In the genomic region with DNA sequence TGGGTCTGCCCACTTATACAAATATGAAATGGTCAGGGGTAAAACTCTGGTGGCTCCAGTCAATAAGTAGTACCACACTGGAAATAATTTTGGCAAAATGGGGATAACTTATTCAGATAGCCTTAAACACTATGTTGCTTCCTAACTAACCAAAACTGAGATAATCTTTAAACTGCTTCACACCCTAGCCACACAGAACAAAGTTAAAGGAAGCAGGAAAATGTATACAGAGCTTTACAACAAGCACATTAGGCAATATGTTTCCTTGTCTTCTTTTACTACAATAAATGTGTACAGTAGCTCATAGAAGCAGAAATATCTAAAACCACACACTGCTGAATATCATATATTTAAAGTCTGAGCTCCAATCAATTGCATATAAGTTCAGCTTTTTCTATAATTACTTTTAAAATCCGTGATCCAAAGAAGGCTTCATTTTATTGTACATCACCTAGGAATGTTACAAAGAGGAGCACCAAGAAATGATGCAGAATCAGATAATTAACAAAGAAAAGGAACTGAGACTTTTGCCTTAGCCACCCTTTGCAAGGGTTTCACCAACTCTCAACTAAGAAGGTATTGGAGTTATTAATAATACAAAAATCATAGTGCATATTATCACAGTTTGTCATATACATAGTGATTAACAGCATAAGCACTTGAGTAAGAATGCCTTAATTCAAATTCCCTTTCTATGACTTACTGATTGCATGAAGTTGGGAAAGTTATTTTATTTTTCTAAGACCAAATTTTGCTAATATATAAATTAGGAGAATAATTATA, we compare ENCODE assay signal across 20 cellular contexts. TPM values are rescaled to one million over a fixed set of nuclear protein-coding genes. Genes with fewer than 3 reads are reported as not detected.
DNase-seq lines count a peak whose midpoint lies in the region; ATAC-seq and TF ChIP-seq lines count a peak whose summit lies in the region.
"Had no signal": no experiment of that assay in that cellular context is flagged by ENCODE, and none has a peak within 500 bp of the region (broad histone marks: within the 10 kb centered on the region; RNA-seq: fewer than 3 reads in every experiment).

No MANE protein-coding gene starts in this region.

- TF ChIP-seq CTCF in epithelial cell of esophagus (IDR thresholded peaks at IDR 0.05; ENCODE audit: insufficient read depth, low read depth, low read length, missing control alignments) (no peak), smooth muscle cell (IDR thresholded peaks at IDR 0.05; ENCODE audit: borderline replicate concordance, insufficient read depth, poor library complexity, severe bottlenecking) (no peak)

- 70% methylated on average over 1 of the region's 1 CpG for WGBS in smooth muscle cell (ENCODE audit: low lambda C conversion rate)

- H3K36me3 ChIP-seq in Karpas-422 (ENCODE audit: insufficient read depth, low read length) (no peaks in the 10 kb centered on the region), smooth muscle cell (ENCODE audit: low read depth) (no peaks in the 10 kb centered on the region)
- H3K36me3 ChIP-seq: HAP-1 had no signal

- H3K9ac ChIP-seq in Karpas-422 (ENCODE audit: low read length) = no peak overlapping the region
- H3K9ac ChIP-seq in smooth muscle cell (ENCODE audit: low read depth) = no peak overlapping the region
- H3K9ac ChIP-seq: KMS-11 had no signal

- H3K27me3 ChIP-seq in Karpas-422 (ENCODE audit: low read length) = no peaks in the 10 kb centered on the region
- peaks cover 3% of the 10 kb centered on the region for H3K27me3 ChIP-seq in smooth muscle cell (ENCODE audit: low read depth)

- H3K4me3 ChIP-seq in Karpas-422 (ENCODE audit: low read length) (no peak overlapping the region), epithelial cell of esophagus (ENCODE audit: low read length) (no peak overlapping the region), smooth muscle cell (no peak overlapping the region)
- H3K4me3 ChIP-seq: A549, HAP-1 had no signal

- no peaks in the 10 kb centered on the region for H3F3A ChIP-seq in smooth muscle cell (ENCODE audit: low read depth)

- H3K9me3 ChIP-seq in Karpas-422 (ENCODE audit: low read length) (no peaks in the 10 kb centered on the region), smooth muscle cell (replicated peaks; ENCODE audit: low read depth) (no peaks in the 10 kb centered on the region)
- H3K9me3 ChIP-seq: A549, Caco-2, HAP-1 had no signal

- no peak overlapping the region for H3K4me2 ChIP-seq in Karpas-422 (ENCODE audit: low read depth, low read length, poor library complexity, severe bottlenecking)
- H3K4me2 ChIP-seq in smooth muscle cell = no peak overlapping the region
- H3K4me2 ChIP-seq: A549, KMS-11 had no signal

- intact Hi-C loops in posterior cingulate gyrus (cut with DNase I) = no loop called here

- peak overlapping the region; percentile 12; the same call in 1 of the 2 replicates for H3K27ac ChIP-seq in Karpas-422 (ENCODE audit: low read length)
- H3K27ac ChIP-seq in smooth muscle cell (ENCODE audit: low read depth) = no peak overlapping the region
- H3K27ac ChIP-seq: A549, HL-60, KMS-11 had no signal

- H2AFZ ChIP-seq in Karpas-422 (ENCODE audit: low read length) (peak overlapping the region; percentile 45; the same call in 1 of the 2 replicates), smooth muscle cell (ENCODE audit: low read depth) (no peak overlapping the region)

- DNase-seq in ELR (ENCODE audit: low read depth) = peak; percentile 61
- DNase-seq in Karpas-422 = no peak
- peak; percentile 25 for DNase-seq in epithelial cell of esophagus (ENCODE audit: low read depth)
- DNase-seq in NCI-H82 treated with DMSO at 0.1 percent for 48 hours (lab: John Stamatoyannopoulos, UW; ENCODE audit: unreplicated experiment) = no peak
- no peak for DNase-seq in smooth muscle cell (lab: John Stamatoyannopoulos, UW; ENCODE audit: unreplicated experiment)
- no peak for DNase-seq in T-helper 2 cell
- no peak for DNase-seq in posterior cingulate gyrus
- DNase-seq: AML-193, Caco-2, MM.1S, NCI-H1105, NCI-H187 treated with DMSO at 0.1 percent for 48 hours, NCI-H2171 treated with DMSO at 0.1 percent for 48 hours, SIG-M5, SW 1271 had no signal

- H3K9me2 ChIP-seq in Karpas-422 (replicated peaks; ENCODE audit: insufficient read depth, low read length) = no peaks in the 10 kb centered on the region

- H4K20me1 ChIP-seq in Karpas-422 (ENCODE audit: insufficient read depth, low read depth, low read length) (no peaks in the 10 kb centered on the region), smooth muscle cell (ENCODE audit: low read depth) (no peaks in the 10 kb centered on the region)

- H3K79me2 ChIP-seq in Karpas-422 (ENCODE audit: low read length) (no peaks in the 10 kb centered on the region), smooth muscle cell (ENCODE audit: low read depth) (no peaks in the 10 kb centered on the region)

- H3K4me1 ChIP-seq in Karpas-422 (ENCODE audit: low read length) (peaks cover 59% of the 10 kb centered on the region), smooth muscle cell (ENCODE audit: low read depth) (no peaks in the 10 kb centered on the region)
- H3K4me1 ChIP-seq: A549, Caco-2 had no signal

- peak; percentile 69 for ATAC-seq in GM21447 (IDR thresholded peaks at IDR 0.05; ENCODE audit: unreplicated experiment)

RNA-seq across cellular contexts. Expression of gene SSR3, which starts 9.2 kb away (rescaled TPM):
- 93.2 and 197 TPM in 2 replicates for total RNA-seq in Karpas-422 (2014; rRNA removed; shearing (Covaris generic); ENCODE audit: low replicate concordance)
- total RNA-seq in smooth muscle cell = 325 and 386 TPM in 2 replicates
- 337 and 370 TPM in 2 replicates for polyA plus RNA-seq in smooth muscle cell

Comparison
In these comparisons a context has a peak if more than half of its experiments do, and no peak if none do; other contexts are left out.
1. DNase-seq: peak in ELR (single experiment) and epithelial cell of esophagus (single experiment); none in Karpas-422 (single experiment), NCI-H82 treated with DMSO at 0.1 percent for 48 hours (single experiment), smooth muscle cell (single experiment), T-helper 2 cell (0 of 5) and posterior cingulate gyrus (0 of 10).